Comparison of ENCODE assay signal across 14 cellular contexts in the genomic region with DNA sequence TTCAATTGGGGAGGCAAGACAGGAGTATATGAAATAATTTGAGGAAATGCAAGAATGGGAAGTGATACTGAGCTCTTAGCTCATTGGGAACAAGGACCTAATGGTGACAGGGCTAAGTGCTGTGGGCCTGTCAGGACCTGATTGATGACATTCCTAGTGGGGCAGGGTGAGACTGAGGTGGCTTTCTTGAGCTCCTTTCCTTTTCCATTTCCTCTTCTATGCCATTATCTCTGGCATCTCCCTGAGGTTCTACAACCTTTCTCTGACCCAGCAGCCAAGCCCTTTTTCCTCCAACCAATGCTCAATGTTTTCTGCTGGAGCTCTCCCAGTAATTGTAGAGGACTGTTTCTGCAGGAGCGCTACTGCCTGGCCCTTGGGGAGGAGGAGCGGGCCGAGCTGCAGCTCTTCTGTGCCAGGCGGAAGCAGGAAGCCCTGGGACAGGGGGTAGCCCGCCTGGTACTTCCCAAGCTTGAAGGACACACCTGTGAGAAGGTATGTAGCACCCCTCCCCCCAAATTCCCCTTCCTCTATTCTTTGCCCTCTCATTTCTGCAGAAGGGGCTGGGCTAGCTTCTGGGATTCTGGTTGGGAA. TPM values are rescaled to one million over a fixed set of nuclear protein-coding genes. Genes with fewer than 3 reads are reported as not detected.
A peak's percentile ranks its signal among the peaks of the same experiment; 100 is the strongest.
DNase-seq lines count a peak whose midpoint lies in the region; ATAC-seq and TF ChIP-seq lines count a peak whose summit lies in the region.
"Had no signal": no experiment of that assay in that cellular context is flagged by ENCODE, and none has a peak within 500 bp of the region (broad histone marks: within the 10 kb centered on the region; RNA-seq: fewer than 3 reads in every experiment).

No MANE protein-coding gene starts in this region.

- peaks cover 50 to 53% of the 10 kb centered on the region in 2 experiments for H3K4me1 ChIP-seq in neutrophil (ENCODE audit: control insufficient read depth in 1 of 2, insufficient read depth in 1 of 2, low read depth in 1 of 2, low read length in 1 of 2)

- ATAC-seq in GM21367 (IDR thresholded peaks at IDR 0.05; ENCODE audit: unreplicated experiment): no peak
- ATAC-seq: Panc1 had no signal

- H3K36me3 ChIP-seq in neutrophil: no peaks in the 10 kb centered on the region

- in situ Hi-C loops in T47D (cut with HindIII; ENCODE audit: low pct_unique_long_range_greater_than_20kb, low sequenced_read_pairs): loop anchor here (25.0 kb wide), 1 partner anchor 253 kb away; no protein-coding TSS in a partner anchor

- H3K27ac ChIP-seq in neutrophil: peak overlapping the region; percentile 93

- DNase-seq in NCI-H2227 (lab: John Stamatoyannopoulos, UW; ENCODE audit: unreplicated experiment): peak; percentile 19
- no peak for DNase-seq in NCI-H2227 treated with DMSO at 0.1 percent for 48 hours (lab: John Stamatoyannopoulos, UW)
- peak; percentile 32 for DNase-seq in M059J (ENCODE audit: low read depth)
- peak; percentile 82 to 96 for DNase-seq in T47D (ENCODE audit: low read depth in 1 of 2, low spot score in 1 of 2)
- DNase-seq in NCI-H187 treated with DMSO at 0.1 percent for 48 hours (lab: John Stamatoyannopoulos, UW): no peak
- DNase-seq in EL: no peak
- DNase-seq: activated CD4-positive, alpha-beta T cell treated with anti-CD3 and anti-CD28 coated beads, Interleukin-2, amount 50 U/mL, for 1 hour; H9; NCI-H1436; retina had no signal

- H3K9me3 ChIP-seq in neutrophil: no peaks in the 10 kb centered on the region

- no peaks in the 10 kb centered on the region for H3K27me3 ChIP-seq in neutrophil

- H3K4me3 ChIP-seq in neutrophil (ENCODE audit: low read depth in 1 of 2, low read length in 1 of 2): no peak overlapping the region

- no peak for TF ChIP-seq CTCF in neutrophil (IDR thresholded peaks at IDR 0.05)

RNA-seq across cellular contexts. Expression of a gene that starts 2.8 kb away (rescaled TPM):
- total RNA-seq in M059J (2014; rRNA removed; shearing (Covaris generic)): 157 and 167 TPM in 2 replicates

RNA-seq across cellular contexts. Expression of a gene that starts 4.1 kb away (rescaled TPM):
- 0.12 and 0.30 TPM in 2 replicates for total RNA-seq in M059J (2014; rRNA removed; shearing (Covaris generic))
- total RNA-seq: A172 had no signal

RNA-seq across cellular contexts. Expression of a gene that starts 5.0 kb away (rescaled TPM):
- 0.34 and 2.4 TPM in 2 replicates for total RNA-seq in M059J (2014; rRNA removed; shearing (Covaris generic))

RNA-seq across cellular contexts. Expression of a gene that starts 37.5 kb away (rescaled TPM):
- total RNA-seq in M059J (2014; rRNA removed; shearing (Covaris generic)): not detected in 2 replicates
- total RNA-seq: A172, H9 had no signal

RNA-seq across cellular contexts. Expression of a gene that starts 49.3 kb away (rescaled TPM):
- total RNA-seq in M059J (2014; rRNA removed; shearing (Covaris generic)): 6.1 and 7.2 TPM in 2 replicates

Comparison
In these comparisons a context has a peak if more than half of its experiments do, and no peak if none do; other contexts are left out.
1. DNase-seq: peak in NCI-H2227 (single experiment), M059J (single experiment) and T47D (2 of 2); none in NCI-H2227 treated with DMSO at 0.1 percent for 48 hours (single experiment), NCI-H187 treated with DMSO at 0.1 percent for 48 hours (single experiment) and EL (single experiment).